ENCODE assay signal across 21 cellular contexts in genomic region chr2:170368370-170368769, GRCh38.
DNase-seq lines count a peak whose midpoint lies in the region; ATAC-seq, FAIRE-seq and TF ChIP-seq lines count a peak whose summit lies in the region.
"Had no signal": no experiment of that assay in that cellular context is flagged by ENCODE, and none has a peak within 500 bp of the region (broad histone marks: within the 10 kb centered on the region; RNA-seq: fewer than 3 reads in every experiment).

No MANE protein-coding gene starts in this region.

- in situ Hi-C loops in K562 (cut with MboI): loop anchor here (10.0 kb wide), 1 partner anchor 446 kb away; the partner anchor contains the start of gene GAD1

- peaks cover 45% of the 10 kb centered on the region for H3K4me1 Mint-ChIP-seq in activated CD8-positive, alpha-beta memory T cell treated with anti-CD3 and anti-CD28 coated beads, Interleukin-2, amount 10 ng/mL, durations not matched to agents 7 days and 5 days
- H3K4me1 Mint-ChIP-seq in T-helper 2 cell treated with Interferon-gamma antibody and Interleukin-4, amounts not matched to agents 5 μg/mL and 100 μg/mL, for 36 hours (ENCODE audit: low read depth): peaks cover 79% of the 10 kb centered on the region

- FAIRE-seq in K562 (lab: Jason Lieb, UNC): no peak
- FAIRE-seq: colon had no signal

- no peaks in the 10 kb centered on the region for H3K9me1 ChIP-seq in K562 (ENCODE audit: control insufficient read depth, insufficient read depth, low read length)

- H3K27me3 ChIP-seq in K562 (ENCODE audit: control insufficient read depth in 2 of 2, insufficient read depth in 2 of 2, low read length in 2 of 2): no peaks in the 10 kb centered on the region
- no peaks in the 10 kb centered on the region for H3K27me3 ChIP-seq in right atrium auricular region
- H3K27me3 ChIP-seq: SJCRH30 had no signal

- WGBS in K562 (ENCODE audit: insufficient coverage, low coverage, missing lambda C conversion rate): 19% methylated on average over 5 of the region's 5 CpGs

- H3K27ac Mint-ChIP-seq in activated CD8-positive, alpha-beta memory T cell treated with anti-CD3 and anti-CD28 coated beads, Interleukin-2, amount 10 ng/mL, durations not matched to agents 7 days and 5 days: peak overlapping the region; percentile 25
- peak overlapping the region; percentile 81 for H3K27ac Mint-ChIP-seq in T-helper 2 cell treated with Interferon-gamma antibody and Interleukin-4, amounts not matched to agents 5 μg/mL and 100 μg/mL, for 36 hours

- no TSS peak for BruUV-seq in K562 (replicated peaks; lab: Mats Ljungman, UMichigan)

- no peaks in the 10 kb centered on the region for H3K9me3 ChIP-seq in K562 (replicated peaks; ENCODE audit: control insufficient read depth, insufficient read depth, low read depth, low read length)
- no peaks in the 10 kb centered on the region for H3K9me3 ChIP-seq in right atrium auricular region
- H3K9me3 ChIP-seq: esophagus squamous epithelium, SJCRH30 had no signal

- CTCF ChIA-PET in activated CD8-positive, alpha-beta memory T cell treated with anti-CD3 and anti-CD28 coated beads, Interleukin-2, amount 10 ng/mL, durations not matched to agents 7 days and 5 days (lab: Charles Lee): interaction anchor here (1.6 to 3.5 kb wide), 6 partner anchors 10 to 450 kb away, joined by 4 to 42 read pairs (median 8); partner anchors contain the start of gene GAD1
- CTCF ChIA-PET in K562 (lab: Yijun Ruan, JAX; ENCODE audit: low intra/inter-chr PET ratio): interaction anchor here (3.8 kb wide), 1 partner anchor 448 kb away, joined by 28 read pairs; the partner anchor contains the start of gene GAD1

- H3K9me3 Mint-ChIP-seq in activated CD8-positive, alpha-beta memory T cell treated with anti-CD3 and anti-CD28 coated beads, Interleukin-2, amount 10 ng/mL, durations not matched to agents 7 days and 5 days (ENCODE audit: low read depth): no peaks in the 10 kb centered on the region
- no peaks in the 10 kb centered on the region for H3K9me3 Mint-ChIP-seq in T-helper 2 cell treated with Interferon-gamma antibody and Interleukin-4, amounts not matched to agents 5 μg/mL and 100 μg/mL, for 36 hours

- H3K27me3 Mint-ChIP-seq in activated CD8-positive, alpha-beta memory T cell treated with anti-CD3 and anti-CD28 coated beads, Interleukin-2, amount 10 ng/mL, durations not matched to agents 7 days and 5 days: peaks cover 17% of the 10 kb centered on the region
- no peaks in the 10 kb centered on the region for H3K27me3 Mint-ChIP-seq in T-helper 2 cell treated with Interferon-gamma antibody and Interleukin-4, amounts not matched to agents 5 μg/mL and 100 μg/mL, for 36 hours (ENCODE audit: low read depth)

- H3K4me1 ChIP-seq in K562 (replicated peaks in 1 of 2; ENCODE audit: control insufficient read depth in 2 of 2, insufficient read depth in 2 of 2, low read length in 2 of 2) (peaks cover 0 to 42% of the 10 kb centered on the region in 2 experiments; a peak in 4 of 5 replicates), right atrium auricular region (no peaks in the 10 kb centered on the region)
- H3K4me1 ChIP-seq: esophagus squamous epithelium, SJCRH30 had no signal

- no peak for DNase-seq in activated CD8-positive, alpha-beta memory T cell treated with anti-CD3 and anti-CD28 coated beads, Interleukin-2, amount 10 ng/mL, durations not matched to agents 7 days and 5 days
- no peak for DNase-seq in activated CD8-positive, alpha-beta memory T cell treated with anti-CD3 and anti-CD28 coated beads, Interleukin-2, amount 50 U/mL, for 4 hours
- peak; percentile 42 for DNase-seq in MV-4-11 (lab: John Stamatoyannopoulos, UW)
- DNase-seq in T-helper 2 cell treated with Interferon-gamma antibody and Interleukin-4, amounts not matched to agents 5 μg/mL and 100 μg/mL, for 36 hours (ENCODE audit: low spot score): no peak
- DNase-seq in K562 (ENCODE audit: extremely low read depth in 1 of 4, low spot score in 3 of 4): no peak
- DNase-seq in right atrium auricular region (ENCODE audit: low spot score): no peak
- no peak for DNase-seq in COLO668 (lab: John Stamatoyannopoulos, UW; ENCODE audit: unreplicated experiment)
- DNase-seq in ureter (ENCODE audit: low spot score): no peak
- DNase-seq: ACHN; C1 segment of cervical spinal cord; esophagus squamous epithelium; kidney glomerular epithelial cell; NCI-H1417; NCI-H510A treated with DMSO at 0.1 percent for 48 hours; nucleus accumbens; right cardiac atrium; SJCRH30; stimulated activated CD4-positive, alpha-beta T cell treated with anti-CD3 and anti-CD28 coated beads, Interleukin-15, amount 100 ng/mL, for 24 hours; T-helper 9 cell had no signal

- no peaks in the 10 kb centered on the region for H3K36me3 Mint-ChIP-seq in activated CD8-positive, alpha-beta memory T cell treated with anti-CD3 and anti-CD28 coated beads, Interleukin-2, amount 10 ng/mL, durations not matched to agents 7 days and 5 days
- H3K36me3 Mint-ChIP-seq in T-helper 2 cell treated with Interferon-gamma antibody and Interleukin-4, amounts not matched to agents 5 μg/mL and 100 μg/mL, for 36 hours (ENCODE audit: low read depth): peaks cover 2% of the 10 kb centered on the region

- H3K4me2 ChIP-seq in K562 (ENCODE audit: insufficient read depth, low read length): 0 out of 2 replicates have a peak overlapping the region, but pooled peaks have one; percentile 7

- no peak for TF ChIP-seq RAD21 in K562 (CRISPR knock-in tag; conservative IDR thresholded peaks at IDR 0.05 in 1 of 2, IDR thresholded peaks at IDR 0.05 in 1 of 2)

- no peak for TF ChIP-seq POLR2A in K562 (conservative IDR thresholded peaks at IDR 0.05)

- TF ChIP-seq CTCF in K562 (IDR thresholded peaks at IDR 0.05 in 2 of 3, conservative IDR thresholded peaks at IDR 0.05 in 1 of 3; ENCODE audit: insufficient read depth in 2 of 3, low read depth in 1 of 3, low read length in 3 of 3): no peak
- TF ChIP-seq CTCF in right atrium auricular region (IDR thresholded peaks at IDR 0.05): no peak

- H3K4me3 ChIP-seq in K562 (no peak overlapping the region), right atrium auricular region (no peak overlapping the region)
- H3K4me3 ChIP-seq: esophagus squamous epithelium, SJCRH30 had no signal

- no peaks in the 10 kb centered on the region for H3K36me3 ChIP-seq in K562 (ENCODE audit: control insufficient read depth, insufficient read depth, low read length)
- no peaks in the 10 kb centered on the region for H3K36me3 ChIP-seq in right atrium auricular region
- H3K36me3 ChIP-seq: esophagus squamous epithelium, SJCRH30 had no signal

- peak overlapping the region; percentile 19 for H3K4me3 Mint-ChIP-seq in activated CD8-positive, alpha-beta memory T cell treated with anti-CD3 and anti-CD28 coated beads, Interleukin-2, amount 10 ng/mL, durations not matched to agents 7 days and 5 days
- peak overlapping the region; percentile 80 for H3K4me3 Mint-ChIP-seq in T-helper 2 cell treated with Interferon-gamma antibody and Interleukin-4, amounts not matched to agents 5 μg/mL and 100 μg/mL, for 36 hours

- H2AFZ ChIP-seq in K562 (ENCODE audit: low read depth, low read length): peak overlapping the region; percentile 65

- intact Hi-C loops in K562 (cut with micrococcal nuclease): loop anchor here (10.0 kb wide), 2 partner anchors 364 to 544 kb away; partner anchors contain the start of genes METTL5 and UBR3

- POLR2A ChIA-PET in K562 (lab: Yijun Ruan, JAX): interaction anchor here (0.5 to 2.1 kb wide), 2 partner anchors 151 to 448 kb away, joined by 3 to 5 read pairs; partner anchors contain the start of gene GAD1

- peak; percentile 49 for ATAC-seq in activated CD8-positive, alpha-beta memory T cell treated with anti-CD3 and anti-CD28 coated beads, Interleukin-2, amount 10 ng/mL, durations not matched to agents 7 days and 5 days
- no peak for ATAC-seq in K562
- ATAC-seq: activated CD4-positive, CD25-positive, alpha-beta regulatory T cell treated with anti-CD3 and anti-CD28 coated beads, Interleukin-2, amount 50 U/mL, for 24 hours; right cardiac atrium had no signal

- H3K9ac ChIP-seq in K562 (ENCODE audit: insufficient read depth in 1 of 2, low read depth in 2 of 2, low read length in 2 of 2): peak overlapping the region in 1 of 2 experiments; percentile 21; a peak in 2 of 4 replicates

- H3K27ac ChIP-seq in K562 (ENCODE audit: extremely low read depth, low read depth, low read length): no peak overlapping the region
- no peak overlapping the region for H3K27ac ChIP-seq in right atrium auricular region
- H3K27ac ChIP-seq: esophagus squamous epithelium, SJCRH30 had no signal

- H3K79me2 ChIP-seq in K562 (ENCODE audit: control insufficient read depth, insufficient read depth, low read length): peaks cover 7% of the 10 kb centered on the region; the same call in 1 of the 3 replicates

- TF ChIP-seq EP300 in K562 (IDR thresholded peaks at IDR 0.05; ENCODE audit: low read length): no peak

- no peaks in the 10 kb centered on the region for H4K20me1 ChIP-seq in K562 (replicated peaks; ENCODE audit: control insufficient read depth, insufficient read depth, low read length)

TF ChIP-seq in K562, 482 proteins besides CTCF, POLR2A, EP300 and RAD21 (continues in another document):
- TF ChIP-seq ZBTB5 (IDR thresholded peaks at IDR 0.05) (no peak), MYC (IDR thresholded peaks at IDR 0.05; ENCODE audit: low read depth, low read length) (no peak), MYC (CRISPR knock-in tag; IDR thresholded peaks at IDR 0.05; ENCODE audit: borderline replicate concordance, low read depth) (no peak)
